In the genomic region with DNA sequence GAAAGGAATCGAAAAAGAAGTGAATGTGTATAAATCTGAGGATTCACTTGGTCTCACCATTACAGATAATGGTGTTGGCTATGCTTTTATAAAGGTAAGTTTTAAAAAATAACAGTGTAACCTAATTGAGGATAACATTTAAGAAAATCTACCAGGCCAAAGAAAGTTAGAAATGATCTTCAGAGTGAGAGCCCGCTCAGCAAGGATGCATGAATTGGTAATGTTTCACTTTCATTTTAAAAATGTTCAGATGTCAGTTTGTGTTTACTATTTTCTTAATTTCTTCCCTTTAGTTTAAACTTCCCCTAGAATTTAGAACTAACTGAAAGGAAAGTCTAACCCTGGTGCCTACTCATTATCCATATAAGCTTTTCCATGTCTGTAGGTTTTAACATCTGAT, we compare ENCODE assay signal across 3 cellular contexts.
TF ChIP-seq lines count a peak whose summit lies in the region.

No MANE protein-coding gene starts in this region.

TF ChIP-seq in SK-N-SH, 30 proteins besides CTCF, POLR2A, EP300 and RAD21 (continued from another document):
- TF ChIP-seq, protein P1, sequence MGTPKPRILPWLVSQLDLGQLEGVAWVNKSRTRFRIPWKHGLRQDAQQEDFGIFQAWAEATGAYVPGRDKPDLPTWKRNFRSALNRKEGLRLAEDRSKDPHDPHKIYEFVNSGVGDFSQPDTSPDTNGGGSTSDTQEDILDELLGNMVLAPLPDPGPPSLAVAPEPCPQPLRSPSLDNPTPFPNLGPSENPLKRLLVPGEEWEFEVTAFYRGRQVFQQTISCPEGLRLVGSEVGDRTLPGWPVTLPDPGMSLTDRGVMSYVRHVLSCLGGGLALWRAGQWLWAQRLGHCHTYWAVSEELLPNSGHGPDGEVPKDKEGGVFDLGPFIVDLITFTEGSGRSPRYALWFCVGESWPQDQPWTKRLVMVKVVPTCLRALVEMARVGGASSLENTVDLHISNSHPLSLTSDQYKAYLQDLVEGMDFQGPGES (IDR thresholded peaks at IDR 0.05; ENCODE audit: low read depth, low read length) = no peak
- TF ChIP-seq, protein P2, sequence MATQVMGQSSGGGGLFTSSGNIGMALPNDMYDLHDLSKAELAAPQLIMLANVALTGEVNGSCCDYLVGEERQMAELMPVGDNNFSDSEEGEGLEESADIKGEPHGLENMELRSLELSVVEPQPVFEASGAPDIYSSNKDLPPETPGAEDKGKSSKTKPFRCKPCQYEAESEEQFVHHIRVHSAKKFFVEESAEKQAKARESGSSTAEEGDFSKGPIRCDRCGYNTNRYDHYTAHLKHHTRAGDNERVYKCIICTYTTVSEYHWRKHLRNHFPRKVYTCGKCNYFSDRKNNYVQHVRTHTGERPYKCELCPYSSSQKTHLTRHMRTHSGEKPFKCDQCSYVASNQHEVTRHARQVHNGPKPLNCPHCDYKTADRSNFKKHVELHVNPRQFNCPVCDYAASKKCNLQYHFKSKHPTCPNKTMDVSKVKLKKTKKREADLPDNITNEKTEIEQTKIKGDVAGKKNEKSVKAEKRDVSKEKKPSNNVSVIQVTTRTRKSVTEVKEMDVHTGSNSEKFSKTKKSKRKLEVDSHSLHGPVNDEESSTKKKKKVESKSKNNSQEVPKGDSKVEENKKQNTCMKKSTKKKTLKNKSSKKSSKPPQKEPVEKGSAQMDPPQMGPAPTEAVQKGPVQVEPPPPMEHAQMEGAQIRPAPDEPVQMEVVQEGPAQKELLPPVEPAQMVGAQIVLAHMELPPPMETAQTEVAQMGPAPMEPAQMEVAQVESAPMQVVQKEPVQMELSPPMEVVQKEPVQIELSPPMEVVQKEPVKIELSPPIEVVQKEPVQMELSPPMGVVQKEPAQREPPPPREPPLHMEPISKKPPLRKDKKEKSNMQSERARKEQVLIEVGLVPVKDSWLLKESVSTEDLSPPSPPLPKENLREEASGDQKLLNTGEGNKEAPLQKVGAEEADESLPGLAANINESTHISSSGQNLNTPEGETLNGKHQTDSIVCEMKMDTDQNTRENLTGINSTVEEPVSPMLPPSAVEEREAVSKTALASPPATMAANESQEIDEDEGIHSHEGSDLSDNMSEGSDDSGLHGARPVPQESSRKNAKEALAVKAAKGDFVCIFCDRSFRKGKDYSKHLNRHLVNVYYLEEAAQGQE (IDR thresholded peaks at IDR 0.05; ENCODE audit: low read depth, low read length) = no peak
- TF ChIP-seq, protein P3, sequence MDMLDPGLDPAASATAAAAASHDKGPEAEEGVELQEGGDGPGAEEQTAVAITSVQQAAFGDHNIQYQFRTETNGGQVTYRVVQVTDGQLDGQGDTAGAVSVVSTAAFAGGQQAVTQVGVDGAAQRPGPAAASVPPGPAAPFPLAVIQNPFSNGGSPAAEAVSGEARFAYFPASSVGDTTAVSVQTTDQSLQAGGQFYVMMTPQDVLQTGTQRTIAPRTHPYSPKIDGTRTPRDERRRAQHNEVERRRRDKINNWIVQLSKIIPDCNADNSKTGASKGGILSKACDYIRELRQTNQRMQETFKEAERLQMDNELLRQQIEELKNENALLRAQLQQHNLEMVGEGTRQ (IDR thresholded peaks at IDR 0.05; ENCODE audit: borderline replicate concordance, low read depth, low read length) = no peak
- no peak for TF ChIP-seq TAF1 (IDR thresholded peaks at IDR 0.05; ENCODE audit: borderline replicate concordance, low read depth, low read length)
- TF ChIP-seq FOXM1 (IDR thresholded peaks at IDR 0.05; ENCODE audit: low read depth) = no peak
- TF ChIP-seq MXI1 (IDR thresholded peaks at IDR 0.05; ENCODE audit: low read depth, low read length) = no peak
- TF ChIP-seq POLR2AphosphoS5 (IDR thresholded peaks at IDR 0.05; ENCODE audit: low read depth, low read length) = no peak
- no peak for TF ChIP-seq TEAD4 (IDR thresholded peaks at IDR 0.05; ENCODE audit: borderline replicate concordance, insufficient read depth)
- TF ChIP-seq MEF2A (IDR thresholded peaks at IDR 0.05; ENCODE audit: borderline replicate concordance, low read depth) = no peak
- TF ChIP-seq, protein P4, sequence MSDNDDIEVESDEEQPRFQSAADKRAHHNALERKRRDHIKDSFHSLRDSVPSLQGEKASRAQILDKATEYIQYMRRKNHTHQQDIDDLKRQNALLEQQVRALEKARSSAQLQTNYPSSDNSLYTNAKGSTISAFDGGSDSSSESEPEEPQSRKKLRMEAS (IDR thresholded peaks at IDR 0.05; ENCODE audit: low read depth) = no peak
- TF ChIP-seq SIN3A (IDR thresholded peaks at IDR 0.05; ENCODE audit: borderline replicate concordance, low read depth, low read length) = no peak
- TF ChIP-seq GATA2 (CRISPR knock-in tag; IDR thresholded peaks at IDR 0.05) = no peak
TF ChIP-seq in SK-N-SH: peak in this region for 0.

TF ChIP-seq in SK-N-SH treated with all-trans-retinoic acid at 6 μM for 48 hours, 23 proteins besides CTCF, POLR2A, EP300 and RAD21:
- TF ChIP-seq, protein P5, sequence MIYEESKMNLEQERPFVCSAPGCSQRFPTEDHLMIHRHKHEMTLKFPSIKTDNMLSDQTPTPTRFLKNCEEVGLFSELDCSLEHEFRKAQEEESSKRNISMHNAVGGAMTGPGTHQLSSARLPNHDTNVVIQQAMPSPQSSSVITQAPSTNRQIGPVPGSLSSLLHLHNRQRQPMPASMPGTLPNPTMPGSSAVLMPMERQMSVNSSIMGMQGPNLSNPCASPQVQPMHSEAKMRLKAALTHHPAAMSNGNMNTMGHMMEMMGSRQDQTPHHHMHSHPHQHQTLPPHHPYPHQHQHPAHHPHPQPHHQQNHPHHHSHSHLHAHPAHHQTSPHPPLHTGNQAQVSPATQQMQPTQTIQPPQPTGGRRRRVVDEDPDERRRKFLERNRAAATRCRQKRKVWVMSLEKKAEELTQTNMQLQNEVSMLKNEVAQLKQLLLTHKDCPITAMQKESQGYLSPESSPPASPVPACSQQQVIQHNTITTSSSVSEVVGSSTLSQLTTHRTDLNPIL (CRISPR knock-in tag; IDR thresholded peaks at IDR 0.05; ENCODE audit: low read depth) = no peak
- TF ChIP-seq, protein P6, sequence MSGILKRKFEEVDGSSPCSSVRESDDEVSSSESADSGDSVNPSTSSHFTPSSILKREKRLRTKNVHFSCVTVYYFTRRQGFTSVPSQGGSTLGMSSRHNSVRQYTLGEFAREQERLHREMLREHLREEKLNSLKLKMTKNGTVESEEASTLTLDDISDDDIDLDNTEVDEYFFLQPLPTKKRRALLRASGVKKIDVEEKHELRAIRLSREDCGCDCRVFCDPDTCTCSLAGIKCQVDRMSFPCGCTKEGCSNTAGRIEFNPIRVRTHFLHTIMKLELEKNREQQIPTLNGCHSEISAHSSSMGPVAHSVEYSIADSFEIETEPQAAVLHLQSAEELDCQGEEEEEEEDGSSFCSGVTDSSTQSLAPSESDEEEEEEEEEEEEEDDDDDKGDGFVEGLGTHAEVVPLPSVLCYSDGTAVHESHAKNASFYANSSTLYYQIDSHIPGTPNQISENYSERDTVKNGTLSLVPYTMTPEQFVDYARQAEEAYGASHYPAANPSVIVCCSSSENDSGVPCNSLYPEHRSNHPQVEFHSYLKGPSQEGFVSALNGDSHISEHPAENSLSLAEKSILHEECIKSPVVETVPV (CRISPR knock-in tag; IDR thresholded peaks at IDR 0.05) = no peak
- TF ChIP-seq RARB (CRISPR knock-in tag; IDR thresholded peaks at IDR 0.05) (no peak), ZNF565 (CRISPR knock-in tag; conservative IDR thresholded peaks at IDR 0.05; ENCODE audit: low read depth) (no peak), TCF4 (CRISPR knock-in tag; IDR thresholded peaks at IDR 0.05; ENCODE audit: borderline replicate concordance) (no peak), GLIS3 (CRISPR knock-in tag; IDR thresholded peaks at IDR 0.05) (no peak), ESRRG (CRISPR knock-in tag; IDR thresholded peaks at IDR 0.05) (no peak), ARNTL (CRISPR knock-in tag; IDR thresholded peaks at IDR 0.05; ENCODE audit: borderline replicate concordance, low read depth) (no peak), OSR1 (CRISPR knock-in tag; IDR thresholded peaks at IDR 0.05) (no peak), ZC3H10 (CRISPR knock-in tag; IDR thresholded peaks at IDR 0.05) (no peak), ZFP3 (CRISPR knock-in tag; IDR thresholded peaks at IDR 0.05) (no peak), ZNF70 (CRISPR knock-in tag; IDR thresholded peaks at IDR 0.05) (no peak), SNAI2 (CRISPR knock-in tag; IDR thresholded peaks at IDR 0.05) (no peak), ISL1 (CRISPR knock-in tag; IDR thresholded peaks at IDR 0.05) (no peak), ZFP30 (CRISPR knock-in tag; IDR thresholded peaks at IDR 0.05) (no peak), ZNF8 (CRISPR knock-in tag; IDR thresholded peaks at IDR 0.05) (no peak)
- TF ChIP-seq, protein P7, sequence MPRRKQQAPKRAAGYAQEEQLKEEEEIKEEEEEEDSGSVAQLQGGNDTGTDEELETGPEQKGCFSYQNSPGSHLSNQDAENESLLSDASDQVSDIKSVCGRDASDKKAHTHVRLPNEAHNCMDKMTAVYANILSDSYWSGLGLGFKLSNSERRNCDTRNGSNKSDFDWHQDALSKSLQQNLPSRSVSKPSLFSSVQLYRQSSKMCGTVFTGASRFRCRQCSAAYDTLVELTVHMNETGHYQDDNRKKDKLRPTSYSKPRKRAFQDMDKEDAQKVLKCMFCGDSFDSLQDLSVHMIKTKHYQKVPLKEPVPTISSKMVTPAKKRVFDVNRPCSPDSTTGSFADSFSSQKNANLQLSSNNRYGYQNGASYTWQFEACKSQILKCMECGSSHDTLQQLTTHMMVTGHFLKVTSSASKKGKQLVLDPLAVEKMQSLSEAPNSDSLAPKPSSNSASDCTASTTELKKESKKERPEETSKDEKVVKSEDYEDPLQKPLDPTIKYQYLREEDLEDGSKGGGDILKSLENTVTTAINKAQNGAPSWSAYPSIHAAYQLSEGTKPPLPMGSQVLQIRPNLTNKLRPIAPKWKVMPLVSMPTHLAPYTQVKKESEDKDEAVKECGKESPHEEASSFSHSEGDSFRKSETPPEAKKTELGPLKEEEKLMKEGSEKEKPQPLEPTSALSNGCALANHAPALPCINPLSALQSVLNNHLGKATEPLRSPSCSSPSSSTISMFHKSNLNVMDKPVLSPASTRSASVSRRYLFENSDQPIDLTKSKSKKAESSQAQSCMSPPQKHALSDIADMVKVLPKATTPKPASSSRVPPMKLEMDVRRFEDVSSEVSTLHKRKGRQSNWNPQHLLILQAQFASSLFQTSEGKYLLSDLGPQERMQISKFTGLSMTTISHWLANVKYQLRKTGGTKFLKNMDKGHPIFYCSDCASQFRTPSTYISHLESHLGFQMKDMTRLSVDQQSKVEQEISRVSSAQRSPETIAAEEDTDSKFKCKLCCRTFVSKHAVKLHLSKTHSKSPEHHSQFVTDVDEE (CRISPR knock-in tag; IDR thresholded peaks at IDR 0.05) = no peak

TF ChIP-seq in GM12878, 131 proteins besides CTCF, POLR2A, EP300 and RAD21 (continued from another document and continues in another):
- TF ChIP-seq MTA3 (IDR thresholded peaks at IDR 0.05; ENCODE audit: borderline replicate concordance, low read length) (no peak), SPI1 (IDR thresholded peaks at IDR 0.05; ENCODE audit: borderline replicate concordance, insufficient read depth, low read depth, low read length) (no peak), STAT3 (IDR thresholded peaks at IDR 0.05; ENCODE audit: low read depth, low read length) (no peak), MEF2B (IDR thresholded peaks at IDR 0.05; ENCODE audit: partially characterized antibody, poor library complexity, severe bottlenecking) (no peak), SUZ12 (IDR thresholded peaks at IDR 0.05; ENCODE audit: unreplicated experiment) (no peak), MEF2A (IDR thresholded peaks at IDR 0.05; ENCODE audit: insufficient read depth, low read depth, low read length) (no peak), TCF7 (IDR thresholded peaks at IDR 0.05; ENCODE audit: borderline replicate concordance) (no peak)
- TF ChIP-seq, protein P1 (IDR thresholded peaks at IDR 0.05) = no peak
- TF ChIP-seq, protein P8, sequence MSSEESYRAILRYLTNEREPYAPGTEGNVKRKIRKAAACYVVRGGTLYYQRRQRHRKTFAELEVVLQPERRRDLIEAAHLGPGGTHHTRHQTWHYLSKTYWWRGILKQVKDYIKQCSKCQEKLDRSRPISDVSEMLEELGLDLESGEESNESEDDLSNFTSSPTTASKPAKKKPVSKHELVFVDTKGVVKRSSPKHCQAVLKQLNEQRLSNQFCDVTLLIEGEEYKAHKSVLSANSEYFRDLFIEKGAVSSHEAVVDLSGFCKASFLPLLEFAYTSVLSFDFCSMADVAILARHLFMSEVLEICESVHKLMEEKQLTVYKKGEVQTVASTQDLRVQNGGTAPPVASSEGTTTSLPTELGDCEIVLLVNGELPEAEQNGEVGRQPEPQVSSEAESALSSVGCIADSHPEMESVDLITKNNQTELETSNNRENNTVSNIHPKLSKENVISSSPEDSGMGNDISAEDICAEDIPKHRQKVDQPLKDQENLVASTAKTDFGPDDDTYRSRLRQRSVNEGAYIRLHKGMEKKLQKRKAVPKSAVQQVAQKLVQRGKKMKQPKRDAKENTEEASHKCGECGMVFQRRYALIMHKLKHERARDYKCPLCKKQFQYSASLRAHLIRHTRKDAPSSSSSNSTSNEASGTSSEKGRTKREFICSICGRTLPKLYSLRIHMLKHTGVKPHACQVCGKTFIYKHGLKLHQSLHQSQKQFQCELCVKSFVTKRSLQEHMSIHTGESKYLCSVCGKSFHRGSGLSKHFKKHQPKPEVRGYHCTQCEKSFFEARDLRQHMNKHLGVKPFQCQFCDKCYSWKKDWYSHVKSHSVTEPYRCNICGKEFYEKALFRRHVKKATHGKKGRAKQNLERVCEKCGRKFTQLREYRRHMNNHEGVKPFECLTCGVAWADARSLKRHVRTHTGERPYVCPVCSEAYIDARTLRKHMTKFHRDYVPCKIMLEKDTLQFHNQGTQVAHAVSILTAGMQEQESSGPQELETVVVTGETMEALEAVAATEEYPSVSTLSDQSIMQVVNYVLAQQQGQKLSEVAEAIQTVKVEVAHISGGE (CRISPR knock-in tag; IDR thresholded peaks at IDR 0.05) = no peak
- TF ChIP-seq, protein P9, sequence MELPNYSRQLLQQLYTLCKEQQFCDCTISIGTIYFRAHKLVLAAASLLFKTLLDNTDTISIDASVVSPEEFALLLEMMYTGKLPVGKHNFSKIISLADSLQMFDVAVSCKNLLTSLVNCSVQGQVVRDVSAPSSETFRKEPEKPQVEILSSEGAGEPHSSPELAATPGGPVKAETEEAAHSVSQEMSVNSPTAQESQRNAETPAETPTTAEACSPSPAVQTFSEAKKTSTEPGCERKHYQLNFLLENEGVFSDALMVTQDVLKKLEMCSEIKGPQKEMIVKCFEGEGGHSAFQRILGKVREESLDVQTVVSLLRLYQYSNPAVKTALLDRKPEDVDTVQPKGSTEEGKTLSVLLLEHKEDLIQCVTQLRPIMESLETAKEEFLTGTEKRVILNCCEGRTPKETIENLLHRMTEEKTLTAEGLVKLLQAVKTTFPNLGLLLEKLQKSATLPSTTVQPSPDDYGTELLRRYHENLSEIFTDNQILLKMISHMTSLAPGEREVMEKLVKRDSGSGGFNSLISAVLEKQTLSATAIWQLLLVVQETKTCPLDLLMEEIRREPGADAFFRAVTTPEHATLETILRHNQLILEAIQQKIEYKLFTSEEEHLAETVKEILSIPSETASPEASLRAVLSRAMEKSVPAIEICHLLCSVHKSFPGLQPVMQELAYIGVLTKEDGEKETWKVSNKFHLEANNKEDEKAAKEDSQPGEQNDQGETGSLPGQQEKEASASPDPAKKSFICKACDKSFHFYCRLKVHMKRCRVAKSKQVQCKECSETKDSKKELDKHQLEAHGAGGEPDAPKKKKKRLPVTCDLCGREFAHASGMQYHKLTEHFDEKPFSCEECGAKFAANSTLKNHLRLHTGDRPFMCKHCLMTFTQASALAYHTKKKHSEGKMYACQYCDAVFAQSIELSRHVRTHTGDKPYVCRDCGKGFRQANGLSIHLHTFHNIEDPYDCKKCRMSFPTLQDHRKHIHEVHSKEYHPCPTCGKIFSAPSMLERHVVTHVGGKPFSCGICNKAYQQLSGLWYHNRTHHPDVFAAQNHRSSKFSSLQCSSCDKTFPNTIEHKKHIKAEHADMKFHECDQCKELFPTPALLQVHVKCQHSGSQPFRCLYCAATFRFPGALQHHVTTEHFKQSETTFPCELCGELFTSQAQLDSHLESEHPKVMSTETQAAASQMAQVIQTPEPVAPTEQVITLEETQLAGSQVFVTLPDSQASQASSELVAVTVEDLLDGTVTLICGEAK (IDR thresholded peaks at IDR 0.05; ENCODE audit: borderline replicate concordance) = no peak
